In the genomic region with DNA sequence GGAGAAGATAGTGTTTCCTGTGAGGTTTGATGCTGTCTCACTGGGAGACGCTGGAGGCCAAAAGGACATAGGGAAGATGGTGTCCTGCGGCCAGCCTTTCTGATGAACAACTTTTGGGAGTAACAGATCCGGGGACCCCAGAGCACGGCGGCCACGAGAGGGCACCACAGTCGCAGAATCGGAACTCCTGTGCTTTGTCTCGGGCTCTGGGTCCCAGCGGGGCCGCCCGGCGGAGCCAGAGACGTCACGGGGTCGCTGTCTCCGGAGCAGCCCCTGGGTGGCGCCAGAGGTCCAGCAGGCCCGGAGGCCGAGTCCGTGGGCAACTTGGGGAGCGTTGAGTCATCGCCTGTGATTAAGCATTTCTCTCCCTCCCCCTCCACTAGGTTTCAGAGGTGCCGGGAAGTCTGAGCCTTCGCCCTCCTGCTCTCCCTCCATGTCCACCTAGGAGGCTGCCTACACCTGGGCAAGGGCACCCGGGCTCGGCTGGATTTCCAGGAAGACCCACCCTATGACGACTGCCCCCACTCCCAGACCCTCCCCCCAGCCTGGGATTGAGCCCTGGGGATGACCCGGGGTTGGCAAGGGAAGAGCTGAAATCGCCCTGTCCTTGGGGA, we compare ENCODE assay signal across 8 cellular contexts. TPM values are rescaled to one million over a fixed set of nuclear protein-coding genes. Genes with fewer than 3 reads are reported as not detected.
A peak's percentile ranks its signal among the peaks of the same experiment; 100 is the strongest.
DNase-seq lines count a peak whose midpoint lies in the region; ATAC-seq and TF ChIP-seq lines count a peak whose summit lies in the region.

No MANE protein-coding gene starts in this region.

- H2BK20ac ChIP-seq in IMR-90 (ENCODE audit: low read depth, low read length): peak overlapping the region; percentile 63

- peak overlapping the region; percentile 44 for H4K5ac ChIP-seq in IMR-90 (ENCODE audit: low read depth, low read length)

- peak overlapping the region; percentile 61 to 93 for H4K8ac ChIP-seq in IMR-90 (ENCODE audit: low read depth in 2 of 2, low read length in 2 of 2)

- H2BK5ac ChIP-seq in IMR-90 (ENCODE audit: low read depth, low read length, poor library complexity, severe bottlenecking): peak overlapping the region; percentile 37

- H3K27ac ChIP-seq in IMR-90 (ENCODE audit: insufficient read depth, low read length) (peak overlapping the region; percentile 23), OCI-LY3 (ENCODE audit: low read length) (peak overlapping the region; percentile 41)

- H3K9me1 ChIP-seq in IMR-90 (ENCODE audit: insufficient read depth, low read length): peaks cover 9% of the 10 kb centered on the region; the same call in 1 of the 2 replicates

- WGBS in IMR-90 (ENCODE audit: extremely low coverage in 2 of 2, insufficient read length in 1 of 2), 2 experiments: 0% methylated on average over 14 of the region's 30 CpGs; no CpG with 5 or more reads in 1 of the 2 experiments

- POLR2A ChIA-PET in IMR-90 (lab: Charles Lee; ENCODE audit: unreplicated experiment): no interaction called here

- no peaks in the 10 kb centered on the region for H4K20me1 ChIP-seq in IMR-90 (ENCODE audit: insufficient read depth, low read length)
- H4K20me1 ChIP-seq in OCI-LY3 (ENCODE audit: insufficient read depth, low read length): no peaks in the 10 kb centered on the region

- H2AFZ ChIP-seq in IMR-90 (replicated peaks; ENCODE audit: low read length, poor library complexity): peak overlapping the region; percentile 84
- H2AFZ ChIP-seq in OCI-LY3 (ENCODE audit: low read depth, low read length): peak overlapping the region; percentile 78

- TF ChIP-seq CTCF in IMR-90 (conservative IDR thresholded peaks at IDR 0.05; ENCODE audit: low read depth, low read length) (peak; percentile 100), OCI-LY3 (IDR thresholded peaks at IDR 0.05; ENCODE audit: low read depth, low read length) (peak; percentile 99), epithelial cell of esophagus (IDR thresholded peaks at IDR 0.05; ENCODE audit: insufficient read depth, low read depth, low read length, missing control alignments) (peak; percentile 87)

- intact Hi-C loops in IMR-90 (cut with micrococcal nuclease): loop anchor here (1.0 to 10.0 kb wide), 5 partner anchors 73 to 605 kb away; partner anchors contain the start of genes ASF1B and DCAF15

- TF ChIP-seq RAD21 in IMR-90 (IDR thresholded peaks at IDR 0.05; ENCODE audit: low read length): peak; percentile 99

- H3K36me3 ChIP-seq in IMR-90 (ENCODE audit: control insufficient read depth, insufficient read depth, low read length) (no peaks in the 10 kb centered on the region), OCI-LY3 (replicated peaks; ENCODE audit: low read depth, low read length) (no peaks in the 10 kb centered on the region)

- in situ Hi-C loops in IMR-90 (cut with MboI; ENCODE audit: low sequenced_read_pairs): loop anchor here (5.0 to 25.0 kb wide), 3 partner anchors 192 to 595 kb away; partner anchors contain the start of genes MISP3 and PTGER1

- TF ChIP-seq POLR2A in IMR-90 (IDR thresholded peaks at IDR 0.05; ENCODE audit: low read depth, low read length): peak; percentile 53; the same call in 1 of the 2 replicates

- no peaks in the 10 kb centered on the region for H3K79me2 ChIP-seq in OCI-LY3 (ENCODE audit: low read length)

- H3K14ac ChIP-seq in IMR-90 (replicated peaks; ENCODE audit: low read depth, low read length): no peak overlapping the region

- H3K9ac ChIP-seq in IMR-90 (ENCODE audit: low read depth, low read length): no peak overlapping the region; the same call in 1 of the 2 replicates
- peak overlapping the region; percentile 71 for H3K9ac ChIP-seq in OCI-LY3 (ENCODE audit: low read length)

- no peaks in the 10 kb centered on the region for H3K79me1 ChIP-seq in IMR-90 (ENCODE audit: low read depth in 1 of 2, low read length in 2 of 2)

- no peak overlapping the region for H3K56ac ChIP-seq in IMR-90 (ENCODE audit: extremely low read depth, insufficient read depth, low read length)

- H3K27me3 ChIP-seq in IMR-90 (ENCODE audit: control insufficient read depth, insufficient read depth, low read length) (peaks cover 2% of the 10 kb centered on the region; the same call in 1 of the 2 replicates), OCI-LY3 (ENCODE audit: low read depth, low read length) (peaks cover 9% of the 10 kb centered on the region)

- H3K4me2 ChIP-seq in IMR-90 (ENCODE audit: low read depth, low read length) (peak overlapping the region; percentile 33; the same call in 1 of the 2 replicates), OCI-LY3 (ENCODE audit: low read length) (peak overlapping the region; percentile 92)

- peak overlapping the region; percentile 80 for H3K4ac ChIP-seq in IMR-90 (ENCODE audit: low read depth, low read length)

- no peak overlapping the region for H3K23ac ChIP-seq in IMR-90 (ENCODE audit: low read depth, low read length)

- H2BK15ac ChIP-seq in IMR-90 (ENCODE audit: low read depth, low read length): peak overlapping the region; percentile 61

- H3K4me1 ChIP-seq in IMR-90 (ENCODE audit: control insufficient read depth, insufficient read depth, low read length) (peaks cover 19% of the 10 kb centered on the region), OCI-LY3 (ENCODE audit: low read length) (peaks cover 36% of the 10 kb centered on the region)

- peak overlapping the region; percentile 88 for H2AK5ac ChIP-seq in IMR-90 (ENCODE audit: low read depth, low read length)

- ATAC-seq in GM21526 (IDR thresholded peaks at IDR 0.05; ENCODE audit: low FRiP score, unreplicated experiment) (peak; percentile 77), IMR-90 (ENCODE audit: low read depth) (peak; percentile 99)

- H2AK9ac ChIP-seq in IMR-90 (replicated peaks; ENCODE audit: low read depth, low read length, poor library complexity): peak overlapping the region; percentile 18

- dilution Hi-C loops in IMR-90 (cut with HindIII; ENCODE audit: low sequenced_read_pairs, unreplicated experiment): no loop called here

- DNase-seq in DMS 273 (lab: John Stamatoyannopoulos, UW; ENCODE audit: unreplicated experiment) (peak; percentile 97), IMR-90 (peak; percentile 93), activated T-cell treated with anti-CD3 and anti-CD28 coated beads for 24 hours (ENCODE audit: low read depth) (peak; percentile 98), epithelial cell of esophagus (ENCODE audit: low read depth) (peak; percentile 96), mucosa of gallbladder (ENCODE audit: low spot score) (peak; percentile 99)
- peak; percentile 98 for DNase-seq in stimulated activated CD8-positive, alpha-beta memory T cell treated with anti-CD3 and anti-CD28 coated beads, Interleukin-4, amount 100 ng/mL, for 24 hours (ENCODE audit: low read depth)

- H3K4me3 ChIP-seq in IMR-90 (ENCODE audit: insufficient read depth, low read depth, low read length) (no peak overlapping the region), OCI-LY3 (ENCODE audit: low read length) (peak overlapping the region; percentile 77), epithelial cell of esophagus (ENCODE audit: low read length) (no peak overlapping the region)

- no TSS peak for BruUV-seq in IMR-90 (replicated peaks; lab: Mats Ljungman, UMichigan)

- H2BK120ac ChIP-seq in IMR-90 (ENCODE audit: low read depth, low read length): peak overlapping the region; percentile 70

- H4K91ac ChIP-seq in IMR-90 (ENCODE audit: insufficient read depth, low read depth, low read length): peak overlapping the region; percentile 83

- H3K18ac ChIP-seq in IMR-90 (ENCODE audit: low read depth, low read length): peak overlapping the region; percentile 30

- CTCF ChIA-PET in IMR-90 (lab: Yijun Ruan, JAX): interaction anchor here (0.5 to 0.7 kb wide), 5 partner anchors 67 to 865 kb away, joined by 3 to 6 read pairs (median 3); no protein-coding TSS in a partner anchor

- no peaks in the 10 kb centered on the region for H3K9me3 ChIP-seq in IMR-90 (ENCODE audit: control insufficient read depth, insufficient read depth, low read length)
- no peaks in the 10 kb centered on the region for H3K9me3 ChIP-seq in OCI-LY3 (ENCODE audit: insufficient read depth, low read length)

TF ChIP-seq in IMR-90, 13 proteins besides CTCF, POLR2A, EP300 and RAD21 (continues in another document):
- TF ChIP-seq NFE2L2 (IDR thresholded peaks at IDR 0.05; ENCODE audit: low read depth, low read length): peak; percentile 87
- peak; percentile 50 for TF ChIP-seq CEBPB (IDR thresholded peaks at IDR 0.05; ENCODE audit: low read depth, low read length)
- TF ChIP-seq FOS (IDR thresholded peaks at IDR 0.05; ENCODE audit: low read depth, low read length): peak; percentile 90
- TF ChIP-seq MXI1 (IDR thresholded peaks at IDR 0.05; ENCODE audit: borderline replicate concordance, low read depth, low read length): no peak
- no peak for TF ChIP-seq BHLHE40 (IDR thresholded peaks at IDR 0.05; ENCODE audit: low read depth, low read length)
- peak; percentile 98 for TF ChIP-seq SMC3 (IDR thresholded peaks at IDR 0.05; ENCODE audit: low read depth, low read length)
- TF ChIP-seq USF2 (IDR thresholded peaks at IDR 0.05; ENCODE audit: low read depth, low read length): peak; percentile 66; the same call in 1 of the 2 replicates
- no peak for TF ChIP-seq RFX5 (IDR thresholded peaks at IDR 0.05; ENCODE audit: low read depth, low read length)

RNA-seq across cellular contexts. Expression of gene NANOS3, which starts 3.2 kb away (rescaled TPM):
- total RNA-seq in IMR-90 (2012; rRNA removed) (not detected in 2 replicates), mucosa of gallbladder (0.75 TPM)
- 0.63 and 0.85 TPM in 2 replicates for polyA plus RNA-seq in IMR-90 (2012; rRNA removed)
- 0.36 and 0.53 TPM in 2 replicates for polyA plus RNA-seq in IMR-90 (2012; cell fraction: cytosol; rRNA removed)
- 2.2 and 3.8 TPM in 2 replicates for polyA plus RNA-seq in IMR-90 (2012; cell fraction: nucleus; rRNA removed; ENCODE audit: low replicate concordance)

RNA-seq across cellular contexts. Expression of gene BRME1, which starts 25.8 kb away (rescaled TPM):
- total RNA-seq in IMR-90 (2012; rRNA removed) (0.18 and 0.28 TPM in 2 replicates), mucosa of gallbladder (2.6 TPM)
- 0.38 and 0.56 TPM in 2 replicates for polyA plus RNA-seq in IMR-90 (2012; rRNA removed)
- 0.03 and 0.48 TPM in 2 replicates for polyA plus RNA-seq in IMR-90 (2012; cell fraction: cytosol; rRNA removed)
- polyA plus RNA-seq in IMR-90 (2012; cell fraction: nucleus; rRNA removed; ENCODE audit: low replicate concordance): 0.92 and 1.6 TPM in 2 replicates

RNA-seq across cellular contexts. Expression of gene CC2D1A, which starts 25.8 kb away (rescaled TPM):
- total RNA-seq in IMR-90 (2012; rRNA removed): 3.9 and 4.1 TPM in 2 replicates
- 12.4 and 14.7 TPM in 2 replicates for polyA plus RNA-seq in IMR-90 (2012; rRNA removed)
- 13.0 and 18.1 TPM in 2 replicates for polyA plus RNA-seq in IMR-90 (2012; cell fraction: cytosol; rRNA removed)
- polyA plus RNA-seq in IMR-90 (2012; cell fraction: nucleus; rRNA removed; ENCODE audit: low replicate concordance): 70.8 and 113 TPM in 2 replicates
- 57.1 TPM for total RNA-seq in mucosa of gallbladder

RNA-seq across cellular contexts. Expression of gene PODNL1, which starts 58.1 kb away (rescaled TPM):
- total RNA-seq in IMR-90 (2012; rRNA removed) (under 0.01 TPM in 2 replicates), mucosa of gallbladder (3.2 TPM)
- polyA plus RNA-seq in IMR-90 (2012; rRNA removed): 2.3 and 2.4 TPM in 2 replicates
- polyA plus RNA-seq in IMR-90 (2012; cell fraction: cytosol; rRNA removed): 4.0 and 5.7 TPM in 2 replicates
- polyA plus RNA-seq in IMR-90 (2012; cell fraction: nucleus; rRNA removed; ENCODE audit: low replicate concordance): 2.6 and 6.9 TPM in 2 replicates

Comparison
In these comparisons a context has a peak if more than half of its experiments do, and no peak if none do; other contexts are left out.
1. RNA of gene CC2D1A, which starts 25.8 kb away (total RNA-seq): 57.1 TPM in mucosa of gallbladder (single experiment); 3.9 to 4.1 TPM in IMR-90; every median in the first group is over 10 times any median in the second.
2. Peak in every context shown above with its lines, with median percentiles within 50 percentile points of each other: DNase-seq and CTCF ChIP-seq.